Comparison of ENCODE assay signal across 22 cellular contexts in the genomic region with DNA sequence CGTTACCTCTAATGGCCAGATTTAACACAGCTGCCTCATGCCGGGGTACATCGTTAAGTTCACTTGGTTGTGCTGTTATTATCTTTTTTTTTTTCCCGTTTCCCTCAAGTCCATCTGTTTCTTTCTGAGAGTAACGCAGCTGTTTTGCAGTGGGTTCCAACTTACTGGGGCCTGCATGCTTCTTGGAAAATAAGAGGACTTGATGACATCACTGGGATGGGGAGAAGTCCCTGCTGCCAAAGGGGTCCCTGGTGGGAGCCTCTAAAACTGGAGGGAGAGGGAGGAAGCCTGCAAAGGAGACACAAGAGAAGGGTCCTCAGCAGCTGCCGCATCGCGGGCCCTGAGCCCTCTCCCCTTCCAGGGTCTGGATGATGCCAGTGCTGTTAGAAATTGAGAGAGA.
DNase-seq lines count a peak whose midpoint lies in the region; ATAC-seq, FAIRE-seq and TF ChIP-seq lines count a peak whose summit lies in the region.
"Had no signal": no experiment of that assay in that cellular context is flagged by ENCODE, and none has a peak within 500 bp of the region (broad histone marks: within the 10 kb centered on the region; RNA-seq: fewer than 3 reads in every experiment).

No MANE protein-coding gene starts in this region.

- H3K36me3 Mint-ChIP-seq in Calu3 (ENCODE audit: insufficient read depth, unreplicated experiment): no peaks in the 10 kb centered on the region

- TF ChIP-seq CTCF in gastroesophageal sphincter (IDR thresholded peaks at IDR 0.05) (no peak), Calu3 (IDR thresholded peaks at IDR 0.05; ENCODE audit: unreplicated experiment) (no peak)

- TF ChIP-seq EP300 in gastroesophageal sphincter (IDR thresholded peaks at IDR 0.05): no peak

- no peak for TF ChIP-seq POLR2A in gastroesophageal sphincter (IDR thresholded peaks at IDR 0.05)

- no peaks in the 10 kb centered on the region for H3K79me2 ChIP-seq in ACC112 (ENCODE audit: control insufficient read depth, insufficient read depth, low read length, unreplicated experiment)

- 42 to 58% methylated on average over 4 to 5 of the region's 8 CpGs for WGBS in gastroesophageal sphincter (ENCODE audit: low coverage in 1 of 2), 2 donors

- H3K4me1 ChIP-seq in ACC112 (ENCODE audit: control insufficient read depth, insufficient read depth, low read length, unreplicated experiment) (peaks cover 8% of the 10 kb centered on the region), gastroesophageal sphincter (peaks cover 0 to 54% (median 3%) of the 10 kb centered on the region in 3 donors)
- H3K4me1 ChIP-seq: BE2C had no signal

- no peaks in the 10 kb centered on the region for H3K36me3 ChIP-seq in ACC112 (ENCODE audit: insufficient read depth, low read length)
- no peaks in the 10 kb centered on the region for H3K36me3 ChIP-seq in gastroesophageal sphincter
- H3K36me3 ChIP-seq: BE2C had no signal

- no peaks in the 10 kb centered on the region for H3K9me3 Mint-ChIP-seq in Calu3 (ENCODE audit: low read depth, unreplicated experiment)
- H3K9me3 Mint-ChIP-seq: activated CD4-positive, alpha-beta memory T cell treated with anti-CD3 and anti-CD28 coated beads for 36 hours; immature natural killer cell had no signal

- H3K4me3 ChIP-seq in ACC112 (ENCODE audit: low read depth, low read length): no peak overlapping the region
- H3K4me3 ChIP-seq in gastroesophageal sphincter: no peak overlapping the region
- H3K4me3 ChIP-seq: skin epidermis had no signal

- no peak for FAIRE-seq in urothelium cell line (lab: Jason Lieb, UNC)
- FAIRE-seq: HTR-8/SVneo had no signal

- H2AFZ ChIP-seq in ACC112 (ENCODE audit: low read length, unreplicated experiment): no peak overlapping the region

- H3K27me3 ChIP-seq in ACC112 (ENCODE audit: insufficient read depth, low read length) (no peaks in the 10 kb centered on the region), gastroesophageal sphincter (no peaks in the 10 kb centered on the region)
- H3K27me3 ChIP-seq: BE2C had no signal

- H3K9me3 ChIP-seq in gastroesophageal sphincter: no peaks in the 10 kb centered on the region
- H3K9me3 ChIP-seq: BE2C had no signal

- no TSS peak for BruUV-seq in Calu3 (replicated peaks; lab: Mats Ljungman, UMichigan)

- no peak overlapping the region for H3K27ac Mint-ChIP-seq in Calu3 (ENCODE audit: unreplicated experiment)
- H3K27ac Mint-ChIP-seq: activated CD4-positive, alpha-beta memory T cell treated with anti-CD3 and anti-CD28 coated beads for 36 hours had no signal

- CTCF ChIA-PET in Calu3 (lab: Charles Lee): no interaction called here

- no peak overlapping the region for H3K4me3 Mint-ChIP-seq in Calu3 (ENCODE audit: low read depth, unreplicated experiment)
- H3K4me3 Mint-ChIP-seq: activated CD4-positive, alpha-beta memory T cell treated with anti-CD3 and anti-CD28 coated beads for 36 hours; immature natural killer cell had no signal

- no peaks in the 10 kb centered on the region for H3K27me3 Mint-ChIP-seq in Calu3 (ENCODE audit: unreplicated experiment)
- H3K27me3 Mint-ChIP-seq: activated CD4-positive, alpha-beta memory T cell treated with anti-CD3 and anti-CD28 coated beads for 36 hours had no signal

- H3K27ac ChIP-seq in ACC112 (ENCODE audit: low read depth, low read length) (peak overlapping the region; percentile 46; the same call in 1 of the 2 replicates), gastroesophageal sphincter (peak overlapping the region in 3 of 4 donors; percentile 54 to 70 (median 67))
- H3K27ac ChIP-seq: skin epidermis had no signal

- intact Hi-C loops in posterior vena cava (cut with DNase I) (no loop called here), Calu3 (cut with micrococcal nuclease; ENCODE audit: unreplicated experiment) (no loop called here)

- DNase-seq in NCI-H1694 treated with DMSO at 0.1 percent for 48 hours (lab: John Stamatoyannopoulos, UW) (peak; percentile 26), posterior vena cava (ENCODE audit: low spot score) (peak; percentile 32), Calu3 (no peak), urothelium cell line (ENCODE audit: low spot score) (no peak)
- no peak for DNase-seq in activated effector memory CD4-positive, alpha-beta T cell treated with Interleukin-2 at 50 U/mL for 16 hours
- DNase-seq: activated CD4-positive, alpha-beta memory T cell treated with anti-CD3 and anti-CD28 coated beads for 36 hours; activated CD4-positive, CD25-positive, alpha-beta regulatory T cell; BE2C; COR-L47; effector CD8-positive, alpha-beta T cell; foreskin melanocyte; H7; hippocampal formation; immature natural killer cell; KG1; MM.1S; NCI-H1436 treated with DMSO at 0.1 percent for 48 hours had no signal

- no peak for ATAC-seq in gastroesophageal sphincter
- no peak for ATAC-seq in GM18517 (IDR thresholded peaks at IDR 0.05; ENCODE audit: unreplicated experiment)

- peaks cover 29% of the 10 kb centered on the region for H3K4me1 Mint-ChIP-seq in Calu3 (ENCODE audit: low read depth, unreplicated experiment)

Comparison
In these comparisons a context has a peak if more than half of its experiments do, and no peak if none do; other contexts are left out.
1. DNase-seq: peak in NCI-H1694 treated with DMSO at 0.1 percent for 48 hours (single experiment) and posterior vena cava (single experiment); none in Calu3 (single experiment), urothelium cell line (single experiment) and activated effector memory CD4-positive, alpha-beta T cell treated with Interleukin-2 at 50 U/mL for 16 hours (single experiment).